In the genomic region with DNA sequence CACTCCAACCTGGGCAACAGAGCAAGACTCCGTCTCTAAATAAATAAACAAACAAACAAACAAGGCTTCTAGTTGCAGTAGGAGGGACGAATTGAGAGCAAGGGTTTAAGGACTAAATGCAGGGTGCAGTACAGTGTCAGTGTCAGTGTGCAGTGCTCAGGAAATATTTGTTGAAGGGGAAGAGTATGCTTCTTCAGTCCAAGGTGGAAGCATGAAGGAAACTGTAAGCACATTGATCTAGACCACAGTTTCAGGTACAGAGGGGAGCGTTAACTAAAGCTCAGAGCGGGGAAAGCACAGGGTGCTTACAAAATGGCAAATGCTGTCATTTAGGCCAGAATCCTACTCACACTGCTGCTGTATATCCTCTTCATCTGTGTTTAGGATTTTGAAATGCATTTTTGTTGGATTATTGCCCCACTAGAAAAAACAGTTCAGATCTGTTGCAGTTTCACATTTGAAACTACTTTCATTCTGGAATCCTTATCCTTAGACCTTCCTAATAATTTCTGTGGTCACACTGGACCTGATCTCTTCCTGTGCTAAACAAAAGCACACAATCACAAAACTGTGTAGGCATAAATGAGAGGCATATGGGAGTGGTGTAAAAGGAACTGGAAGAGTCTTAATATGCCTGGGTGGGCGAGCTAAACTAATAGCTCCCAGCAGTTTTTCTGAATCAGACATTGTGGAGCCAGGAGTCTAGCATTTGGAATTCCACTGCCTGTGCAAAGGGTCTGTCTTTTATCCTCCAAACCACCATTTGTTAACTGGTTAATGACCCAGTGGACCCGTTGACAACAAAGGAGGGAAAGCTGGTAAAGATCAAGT, we compare ENCODE assay signal across 11 cellular contexts. TPM values are rescaled to one million over a fixed set of nuclear protein-coding genes. Genes with fewer than 3 reads are reported as not detected.
DNase-seq lines count a peak whose midpoint lies in the region; TF ChIP-seq lines count a peak whose summit lies in the region.
"Had no signal": no experiment of that assay in that cellular context is flagged by ENCODE, and none has a peak within 500 bp of the region (broad histone marks: within the 10 kb centered on the region; RNA-seq: fewer than 3 reads in every experiment).

No MANE protein-coding gene starts in this region.

- H3K27me3 ChIP-seq in KMS-11 (ENCODE audit: insufficient read depth, low read depth) (no peaks in the 10 kb centered on the region), muscle layer of duodenum (ENCODE audit: low read depth, low read length) (no peaks in the 10 kb centered on the region), vagina (no peaks in the 10 kb centered on the region), suprapubic skin (no peaks in the 10 kb centered on the region)

- peaks cover 11% of the 10 kb centered on the region; the same call in 1 of the 2 replicates for H3K79me2 ChIP-seq in KMS-11 (ENCODE audit: insufficient read depth, low read depth)

- intact Hi-C loops in vagina (cut with DNase I), result no loop called here

- peak overlapping the region; percentile 50 for H3K4me2 ChIP-seq in KMS-11

- TF ChIP-seq CTCF in AG10803 (conservative IDR thresholded peaks at IDR 0.05; ENCODE audit: low read length) (no peak), KMS-11 (conservative IDR thresholded peaks at IDR 0.05; ENCODE audit: low read depth, low read length) (no peak), choroid plexus epithelial cell (conservative IDR thresholded peaks at IDR 0.05; ENCODE audit: low read depth, low read length) (no peak), vagina (IDR thresholded peaks at IDR 0.05) (no peak), suprapubic skin (IDR thresholded peaks at IDR 0.05) (no peak)

- H3K4me3 ChIP-seq in AG10803 (ENCODE audit: low read length), result no peak overlapping the region
- no peak overlapping the region for H3K4me3 ChIP-seq in KMS-11 (IDR thresholded peaks at IDR 0.05; ENCODE audit: insufficient read depth, low read depth, low read length)
- no peak overlapping the region for H3K4me3 ChIP-seq in choroid plexus epithelial cell (ENCODE audit: low read depth, low read length)
- H3K4me3 ChIP-seq in muscle layer of duodenum (ENCODE audit: low read depth in 1 of 2, low read length in 2 of 2), result no peak overlapping the region
- no peak overlapping the region for H3K4me3 ChIP-seq in vagina
- H3K4me3 ChIP-seq in suprapubic skin, result no peak overlapping the region

- H3K9me3 ChIP-seq in muscle layer of duodenum (ENCODE audit: control insufficient read depth in 1 of 2, low read length in 2 of 2) (no peaks in the 10 kb centered on the region), vagina (no peaks in the 10 kb centered on the region), suprapubic skin (no peaks in the 10 kb centered on the region)

- TF ChIP-seq EP300 in suprapubic skin (IDR thresholded peaks at IDR 0.05), result no peak

- H3K36me3 ChIP-seq in KMS-11 (ENCODE audit: insufficient read depth) (no peaks in the 10 kb centered on the region), muscle layer of duodenum (ENCODE audit: control insufficient read depth in 1 of 2, insufficient read depth in 2 of 2, low read length in 2 of 2) (no peaks in the 10 kb centered on the region), vagina (no peaks in the 10 kb centered on the region), suprapubic skin (no peaks in the 10 kb centered on the region)

- H3K4me1 ChIP-seq in KMS-11 (ENCODE audit: low read depth, poor library complexity, severe bottlenecking) (peaks cover 33% of the 10 kb centered on the region), muscle layer of duodenum (ENCODE audit: control insufficient read depth in 1 of 2, insufficient read depth in 2 of 2, low read length in 2 of 2) (peaks cover 18 to 36% of the 10 kb centered on the region in 2 donors), vagina (peaks cover 31% of the 10 kb centered on the region), suprapubic skin (peaks cover 23% of the 10 kb centered on the region)

- TF ChIP-seq POLR2A in vagina (IDR thresholded peaks at IDR 0.05) (no peak), suprapubic skin (IDR thresholded peaks at IDR 0.05) (no peak)

- DNase-seq in AG10803 (ENCODE audit: low read depth) (peak; percentile 48), choroid plexus epithelial cell (ENCODE audit: low read depth) (peak; percentile 42), vagina (ENCODE audit: extremely low spot score in 2 of 2) (no peak), suprapubic skin (ENCODE audit: low spot score in 2 of 2) (no peak), germinal center (ENCODE audit: low spot score) (no peak)
- DNase-seq in central memory CD4-positive, alpha-beta T cell, result no peak
- DNase-seq: activated T-cell treated with anti-CD3 and anti-CD28 coated beads, Interleukin-2, amount 50 U/mL, for 48 hours; CD8-positive, alpha-beta memory T cell; NCI-H510A had no signal

- H3K9ac ChIP-seq in KMS-11, result no peak overlapping the region

- 70% methylated on average over 6 of the region's 6 CpGs for WGBS in suprapubic skin

- peak overlapping the region; percentile 44; the same call in 1 of the 2 replicates for H3K27ac ChIP-seq in KMS-11
- H3K27ac ChIP-seq in muscle layer of duodenum (ENCODE audit: low read length), result peak overlapping the region; percentile 10
- H3K27ac ChIP-seq in vagina, result no peak overlapping the region
- H3K27ac ChIP-seq in suprapubic skin, result no peak overlapping the region

- no peak overlapping the region for H2AFZ ChIP-seq in KMS-11 (ENCODE audit: low read depth)

- H4K20me1 ChIP-seq in KMS-11 (ENCODE audit: insufficient read depth), result no peaks in the 10 kb centered on the region

RNA-seq across cellular contexts. Expression of gene CBFA2T2, which starts 41.4 kb away (rescaled TPM):
- total RNA-seq in vagina (34.9 TPM), suprapubic skin (10 to 100 TPM; 20.9 to 36.7 (median 26.1) TPM)

Comparison
In these comparisons a context has a peak if more than half of its experiments do, and no peak if none do; other contexts are left out.
1. DNase-seq: peak in AG10803 (single experiment) and choroid plexus epithelial cell (single experiment); none in central memory CD4-positive, alpha-beta T cell (single experiment), vagina (0 of 2), suprapubic skin (0 of 2) and germinal center (single experiment).
2. H3K27ac ChIP-seq: peak in KMS-11 (single experiment) and muscle layer of duodenum (single experiment); none in vagina (single experiment) and suprapubic skin (single experiment).